Comparison of ENCODE assay signal across 5 cellular contexts in the genomic region with DNA sequence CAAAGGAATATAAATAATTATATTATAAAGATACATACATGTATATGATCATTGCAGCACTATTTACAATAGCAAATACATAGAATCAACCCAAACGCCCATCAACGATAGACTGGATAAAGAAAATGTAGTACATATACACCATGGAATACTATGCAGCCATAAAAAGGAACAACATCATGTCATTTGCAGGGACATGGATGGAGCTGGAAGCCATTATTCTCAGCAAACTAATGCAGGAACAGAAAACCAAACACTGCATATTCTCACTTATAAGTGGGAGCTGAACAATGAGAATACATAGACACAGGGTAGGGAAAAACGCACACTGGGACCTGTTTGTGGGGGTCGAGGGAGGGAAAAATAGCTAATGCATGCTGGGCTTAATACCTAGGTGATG.
DNase-seq lines count a peak whose midpoint lies in the region; ATAC-seq, FAIRE-seq and TF ChIP-seq lines count a peak whose summit lies in the region.
"Not testable (repeated sequence)": the region's sequence is repeated elsewhere in the genome, so short reads cannot be mapped to it uniquely, and the experiment has no call there.

No MANE protein-coding gene starts in this region.

- peak overlapping the region; percentile 79 for H2AK5ac ChIP-seq in trophoblast cell (ENCODE audit: low read length)

- H4K8ac ChIP-seq in trophoblast cell (ENCODE audit: low read depth, low read length) = not testable (repeated sequence)

- H3K9me1 ChIP-seq in K562 (ENCODE audit: control insufficient read depth, insufficient read depth, low read length) = not testable (repeated sequence)

- H2BK120ac ChIP-seq in trophoblast cell (ENCODE audit: insufficient read depth, low read length, poor library complexity) = not testable (repeated sequence)

- H2BK12ac ChIP-seq in trophoblast cell (ENCODE audit: low read length) = peak overlapping the region; percentile 49

- intact Hi-C loops in Panc1 (cut with micrococcal nuclease; ENCODE audit: unreplicated experiment); K562 (cut with micrococcal nuclease): not testable (repeated sequence)

- not testable (repeated sequence) for H3K4me3 ChIP-seq in HEK293 (ENCODE audit: low read depth, low read length); Panc1 (ENCODE audit: low read depth in 2 of 2, low read length in 2 of 2); astrocyte (ENCODE audit: insufficient read depth, low read depth, low read length); K562; trophoblast cell (ENCODE audit: low read depth, low read length)

- not testable (repeated sequence) for H3K36me3 ChIP-seq in HEK293 (ENCODE audit: control insufficient read depth in 2 of 2, insufficient read depth in 1 of 2, low read length in 2 of 2); Panc1 (ENCODE audit: control insufficient read depth, insufficient read depth, low read length); astrocyte (ENCODE audit: insufficient read depth, low read length); K562 (ENCODE audit: control insufficient read depth, insufficient read depth, low read length); trophoblast cell (ENCODE audit: control insufficient read depth in 1 of 2, insufficient read depth in 2 of 2, low read length in 2 of 2)

- H2BK5ac ChIP-seq in trophoblast cell (ENCODE audit: low read depth, low read length, poor library complexity) = not testable (repeated sequence)

- not testable (repeated sequence) for H3K9me3 ChIP-seq in HEK293 (ENCODE audit: control insufficient read depth, insufficient read depth, low read depth, low read length); Panc1 (ENCODE audit: control insufficient read depth, insufficient read depth, low read depth, low read length); astrocyte (ENCODE audit: insufficient read depth, low read depth, low read length); K562 (replicated peaks; ENCODE audit: control insufficient read depth, insufficient read depth, low read depth, low read length); trophoblast cell (ENCODE audit: insufficient read depth, low read depth, low read length)

- not testable (repeated sequence) for TF ChIP-seq CTCF in HEK293 (tag by site-specific recombination; IDR thresholded peaks at IDR 0.05); Panc1 (IDR thresholded peaks at IDR 0.05); astrocyte (IDR thresholded peaks at IDR 0.05; ENCODE audit: insufficient read depth, low read depth, low read length); K562 (IDR thresholded peaks at IDR 0.05 in 2 of 3, conservative IDR thresholded peaks at IDR 0.05 in 1 of 3; ENCODE audit: insufficient read depth in 2 of 3, low read depth in 1 of 3, low read length in 3 of 3)

- H3K27me3 ChIP-seq in Panc1 (ENCODE audit: control insufficient read depth, insufficient read depth, low read length); astrocyte (ENCODE audit: insufficient read depth, low read length); trophoblast cell (ENCODE audit: insufficient read depth, low read length): not testable (repeated sequence)
- peaks cover 0 to 10% of the 10 kb centered on the region in 2 experiments; a peak in 2 of 5 replicates for H3K27me3 ChIP-seq in K562 (ENCODE audit: control insufficient read depth in 2 of 2, insufficient read depth in 2 of 2, low read length in 2 of 2)

- TF ChIP-seq RAD21 in K562 (CRISPR knock-in tag; conservative IDR thresholded peaks at IDR 0.05 in 1 of 2, IDR thresholded peaks at IDR 0.05 in 1 of 2) = not testable (repeated sequence)

- not testable (repeated sequence) for H3K27me3 Mint-ChIP-seq in astrocyte (ENCODE audit: low read depth, unreplicated experiment)

- peaks cover 11% of the 10 kb centered on the region for H3K79me1 ChIP-seq in trophoblast cell (ENCODE audit: low read length)

- not testable (repeated sequence) for H3K18ac ChIP-seq in trophoblast cell (ENCODE audit: low read length)

- H3K4ac ChIP-seq in trophoblast cell (ENCODE audit: low read depth, low read length) = not testable (repeated sequence)

- TF ChIP-seq EP300 in K562 (IDR thresholded peaks at IDR 0.05; ENCODE audit: low read length) = not testable (repeated sequence)

- not testable (repeated sequence) for BruUV-seq in Panc1 (replicated peaks; lab: Mats Ljungman, UMichigan); K562 (replicated peaks; lab: Mats Ljungman, UMichigan)

- H4K91ac ChIP-seq in trophoblast cell (ENCODE audit: low read depth, low read length) = peak overlapping the region; percentile 37

- not testable (repeated sequence) for H4K12ac ChIP-seq in trophoblast cell (ENCODE audit: low read depth, low read length)

- not testable (repeated sequence) for H4K20me1 ChIP-seq in astrocyte (ENCODE audit: insufficient read depth, low read length); K562 (replicated peaks; ENCODE audit: control insufficient read depth, insufficient read depth, low read length)

- H3K79me2 ChIP-seq in astrocyte (ENCODE audit: insufficient read depth, low read length); K562 (ENCODE audit: control insufficient read depth, insufficient read depth, low read length); trophoblast cell (ENCODE audit: control insufficient read depth, insufficient read depth, low read length, poor library complexity): not testable (repeated sequence)

- not testable (repeated sequence) for H3K4me1 Mint-ChIP-seq in astrocyte (ENCODE audit: low read depth, unreplicated experiment)

- not testable (repeated sequence) for DNase-seq in Panc1 (ENCODE audit: low read depth, low spot score); astrocyte (ENCODE audit: low read depth); K562 (ENCODE audit: extremely low read depth in 1 of 4, low spot score in 3 of 4); trophoblast cell

- TF ChIP-seq POLR2A in K562 (conservative IDR thresholded peaks at IDR 0.05) = not testable (repeated sequence)

- not testable (repeated sequence) for H3K4me1 ChIP-seq in HEK293 (ENCODE audit: control insufficient read depth, insufficient read depth, low read length); astrocyte (ENCODE audit: insufficient read depth, low read length); K562 (replicated peaks in 1 of 2; ENCODE audit: control insufficient read depth in 2 of 2, insufficient read depth in 2 of 2, low read length in 2 of 2); trophoblast cell (ENCODE audit: control insufficient read depth in 1 of 2, insufficient read depth in 2 of 2, low read length in 2 of 2)
- peaks cover 25% of the 10 kb centered on the region for H3K4me1 ChIP-seq in Panc1 (ENCODE audit: control insufficient read depth, insufficient read depth, low read length)

- H3K36me3 Mint-ChIP-seq in astrocyte (ENCODE audit: low read depth, unreplicated experiment) = not testable (repeated sequence)

- POLR2A ChIA-PET in HEK293 (lab: Yijun Ruan, JAX); Panc1 (lab: Charles Lee); K562 (lab: Yijun Ruan, JAX): not testable (repeated sequence)

- in situ Hi-C loops in Panc1 (cut with HindIII; ENCODE audit: low pct_unique_long_range_greater_than_20kb, low sequenced_read_pairs); K562 (cut with MboI): not testable (repeated sequence)

- not testable (repeated sequence) for H3K14ac ChIP-seq in trophoblast cell (ENCODE audit: low read length)

- CTCF ChIA-PET in HEK293 (lab: Yijun Ruan, JAX); Panc1 (lab: Charles Lee); K562 (lab: Yijun Ruan, JAX; ENCODE audit: low intra/inter-chr PET ratio): not testable (repeated sequence)

- H2AFZ ChIP-seq in astrocyte (ENCODE audit: low read depth, low read length); K562 (ENCODE audit: low read depth, low read length); trophoblast cell (ENCODE audit: insufficient read depth, low read length, poor library complexity): not testable (repeated sequence)

- not testable (repeated sequence) for H3K4me2 ChIP-seq in astrocyte (ENCODE audit: low read length); K562 (ENCODE audit: insufficient read depth, low read length); trophoblast cell (ENCODE audit: low read length)

- 2% methylated on average over 4 of the region's 4 CpGs for WGBS in K562 (ENCODE audit: insufficient coverage, low coverage, missing lambda C conversion rate)
- no CpG with 5 or more reads among the region's 4 CpGs for WGBS in trophoblast cell (ENCODE audit: extremely low coverage, insufficient coverage, insufficient read length)

- H3K23ac ChIP-seq in trophoblast cell (ENCODE audit: low read length) = not testable (repeated sequence)

- not testable (repeated sequence) for H3K9ac ChIP-seq in astrocyte (ENCODE audit: low read length); K562 (ENCODE audit: insufficient read depth in 1 of 2, low read depth in 2 of 2, low read length in 2 of 2); trophoblast cell (ENCODE audit: low read length)

- not testable (repeated sequence) for H3K27ac Mint-ChIP-seq in astrocyte (ENCODE audit: unreplicated experiment)

- FAIRE-seq in astrocyte (lab: Jason Lieb, UNC) = peak; percentile 37
- FAIRE-seq in K562 (lab: Jason Lieb, UNC) = not testable (repeated sequence)

- H3K9me3 Mint-ChIP-seq in astrocyte (ENCODE audit: unreplicated experiment) = not testable (repeated sequence)

- not testable (repeated sequence) for H3K4me3 Mint-ChIP-seq in astrocyte (ENCODE audit: unreplicated experiment)

- ATAC-seq in Panc1, K562: not testable (repeated sequence)

- H3K27ac ChIP-seq in HEK293 (ENCODE audit: extremely low read depth, low read depth, low read length); astrocyte (ENCODE audit: low read depth, low read length); K562 (ENCODE audit: extremely low read depth, low read depth, low read length): not testable (repeated sequence)
- H3K27ac ChIP-seq in Panc1 (ENCODE audit: low read length) = peak overlapping the region; percentile 98
- peak overlapping the region; percentile 25 for H3K27ac ChIP-seq in trophoblast cell (ENCODE audit: low read depth, low read length)

TF ChIP-seq in HEK293, 187 proteins besides CTCF, POLR2A, EP300 and RAD21:
- TF ChIP-seq ZNF146 (tag by site-specific recombination; IDR thresholded peaks at IDR 0.05) = peak; percentile 91

TF ChIP-seq in K562, 482 proteins besides CTCF, POLR2A, EP300 and RAD21:
- peak; percentile 29 for TF ChIP-seq ZNF146 (CRISPR knock-in tag; IDR thresholded peaks at IDR 0.05; ENCODE audit: unreplicated experiment)
TF ChIP-seq in K562: peak in this region for 1; not testable (repeated sequence) for 481.
